In genomic region chr19:49393871-49394270, GRCh38 we compare ENCODE assay signal across 1 cellular context.
TF ChIP-seq lines count a peak whose summit lies in the region.

No MANE protein-coding gene starts in this region.

TF ChIP-seq in GM23338, 12 proteins besides CTCF, POLR2A, EP300 and RAD21 (continued from another document):
- no peak for TF ChIP-seq ZNF462 (CRISPR knock-in tag; IDR thresholded peaks at IDR 0.05)
- TF ChIP-seq CREB1 (CRISPR knock-in tag; IDR thresholded peaks at IDR 0.05; ENCODE audit: low read depth) = no peak
- no peak for TF ChIP-seq REST (IDR thresholded peaks at IDR 0.05; ENCODE audit: unreplicated experiment)
- no peak for TF ChIP-seq STAT1 (IDR thresholded peaks at IDR 0.05; ENCODE audit: unreplicated experiment)
- no peak for TF ChIP-seq ZNF331 (CRISPR knock-in tag; IDR thresholded peaks at IDR 0.05; ENCODE audit: low read depth)
- no peak for TF ChIP-seq JUNB (IDR thresholded peaks at IDR 0.05; ENCODE audit: unreplicated experiment)
- TF ChIP-seq ZNF114 (CRISPR knock-in tag; IDR thresholded peaks at IDR 0.05) = no peak
